ENCODE assay signal across 12 cellular contexts in the genomic region with DNA sequence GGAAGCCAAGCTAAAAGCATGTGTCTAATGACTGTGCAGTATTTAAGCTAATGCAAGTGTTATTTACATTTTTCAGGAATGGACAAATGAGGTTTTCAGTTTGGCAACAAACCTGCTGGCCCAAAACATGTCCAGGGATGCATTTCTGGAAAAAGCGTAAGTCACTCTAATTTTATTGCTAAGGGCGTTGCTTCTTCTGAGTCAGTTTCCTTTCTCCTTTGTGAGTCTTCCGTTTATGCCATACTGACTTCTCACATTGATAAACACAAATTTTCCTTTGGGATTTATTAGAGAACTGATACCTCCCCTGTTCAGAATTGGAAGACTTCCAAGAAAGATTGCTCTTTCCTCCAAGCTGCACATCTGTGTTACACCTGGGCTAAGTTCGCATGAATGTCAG.
DNase-seq lines count a peak whose midpoint lies in the region; ATAC-seq and TF ChIP-seq lines count a peak whose summit lies in the region.
"Had no signal": no experiment of that assay in that cellular context is flagged by ENCODE, and none has a peak within 500 bp of the region (broad histone marks: within the 10 kb centered on the region; RNA-seq: fewer than 3 reads in every experiment).

No MANE protein-coding gene starts in this region.

- no peak overlapping the region for H3K4me3 ChIP-seq in BLaER1 treated with 17β-estradiol and CSF1 and Interleukin-3, amounts not matched to agents 10 nM and 100 nM
- H3K4me3 ChIP-seq in endocrine pancreas (ENCODE audit: control insufficient read depth, insufficient read depth, low read length): peak overlapping the region; percentile 1

- no peak overlapping the region for H3K9ac ChIP-seq in BLaER1 treated with 17β-estradiol and CSF1 and Interleukin-3, amounts not matched to agents 10 nM and 100 nM
- no peak overlapping the region for H3K9ac ChIP-seq in endocrine pancreas (ENCODE audit: control insufficient read depth, insufficient read depth, low read length)

- no peaks in the 10 kb centered on the region for H4K20me1 ChIP-seq in BLaER1 treated with 17β-estradiol and CSF1 and Interleukin-3, amounts not matched to agents 10 nM and 100 nM

- no peak overlapping the region for H3K4me3 Mint-ChIP-seq in mesothelial cell of epicardium
- H3K4me3 Mint-ChIP-seq: CD4-positive, alpha-beta T cell had no signal

- H3K27ac Mint-ChIP-seq in mesothelial cell of epicardium: peak overlapping the region; percentile 33
- H3K27ac Mint-ChIP-seq: CD4-positive, alpha-beta T cell had no signal

- no peaks in the 10 kb centered on the region for H3K27me3 ChIP-seq in BLaER1 treated with 17β-estradiol and CSF1 and Interleukin-3, amounts not matched to agents 10 nM and 100 nM
- H3K27me3 ChIP-seq in endocrine pancreas (ENCODE audit: control insufficient read depth, insufficient read depth, low read length): no peaks in the 10 kb centered on the region

- H3K9me3 Mint-ChIP-seq in mesothelial cell of epicardium: peaks cover 5% of the 10 kb centered on the region
- H3K9me3 Mint-ChIP-seq: CD4-positive, alpha-beta T cell had no signal

- peaks cover 12 to 25% (median 19%) of the 10 kb centered on the region in 10 experiments for H3K4me1 ChIP-seq in BLaER1 treated with 17β-estradiol and CSF1 and Interleukin-3, amounts not matched to agents 10 nM and 100 nM
- H3K4me1 ChIP-seq in endocrine pancreas (ENCODE audit: control insufficient read depth, insufficient read depth, low read length): peaks cover 3% of the 10 kb centered on the region

- H3K27me3 Mint-ChIP-seq in mesothelial cell of epicardium (ENCODE audit: low read depth): no peaks in the 10 kb centered on the region
- H3K27me3 Mint-ChIP-seq: CD4-positive, alpha-beta T cell had no signal

- no peak for ATAC-seq in GM18519 (IDR thresholded peaks at IDR 0.05; ENCODE audit: low FRiP score, unreplicated experiment)
- ATAC-seq: stimulated activated naive CD8-positive, alpha-beta T cell treated with anti-CD3 and anti-CD28 coated beads, Interleukin-15, Interleukin-2, amounts not matched to agents 100 U/mL and 50 U/mL, for 24 hours had no signal

- peaks cover 26% of the 10 kb centered on the region for H3K36me3 Mint-ChIP-seq in mesothelial cell of epicardium

- H3K4me1 Mint-ChIP-seq in mesothelial cell of epicardium: peaks cover 28% of the 10 kb centered on the region

- H3K4me2 ChIP-seq in BLaER1 treated with 17β-estradiol and CSF1 and Interleukin-3, amounts not matched to agents 10 nM and 100 nM: peak overlapping the region in 6 of 11 experiments; percentile 1 to 34 (median 16); a peak in 6 of 22 replicates

- peaks cover 0 to 23% (median 7%) of the 10 kb centered on the region in 11 experiments; a peak in 9 of 22 replicates for H3K36me3 ChIP-seq in BLaER1 treated with 17β-estradiol and CSF1 and Interleukin-3, amounts not matched to agents 10 nM and 100 nM
- H3K36me3 ChIP-seq in endocrine pancreas (ENCODE audit: control insufficient read depth, insufficient read depth, low read length): no peaks in the 10 kb centered on the region

- TF ChIP-seq CTCF in mesothelial cell of epicardium (IDR thresholded peaks at IDR 0.05; ENCODE audit: unreplicated experiment): no peak

- DNase-seq in NCI-H1105 treated with DMSO at 0.1 percent for 48 hours (lab: John Stamatoyannopoulos, UW) (peak; percentile 67), mesothelial cell of epicardium (ENCODE audit: low spot score in 2 of 2, unreplicated experiment in 2 of 2) (no peak), SKM-1 treated with dmso at 0.1 percent for 144 hours (lab: John Stamatoyannopoulos, UW; ENCODE audit: unreplicated experiment) (no peak), DMS 273 treated with DMSO at 0.1 percent for 48 hours (lab: John Stamatoyannopoulos, UW) (no peak), NCI-H345 (lab: John Stamatoyannopoulos, UW) (no peak)
- DNase-seq: CD4-positive, alpha-beta T cell; midbrain; stimulated activated CD4-positive, alpha-beta T cell treated with anti-CD3 and anti-CD28 coated beads, Interleukin-4, amount 100 ng/mL, for 1 hour; stimulated activated naive CD8-positive, alpha-beta T cell treated with anti-CD3 and anti-CD28 coated beads, Interleukin-15, Interleukin-2, amounts not matched to agents 100 U/mL and 50 U/mL, for 24 hours had no signal

- no peak overlapping the region for H3K27ac ChIP-seq in BLaER1 treated with 17β-estradiol and CSF1 and Interleukin-3, amounts not matched to agents 10 nM and 100 nM

- H3K9me3 ChIP-seq in BLaER1 treated with 17β-estradiol and CSF1 and Interleukin-3, amounts not matched to agents 10 nM and 100 nM (replicated peaks in 1 of 11): peaks cover 0 to 12% (median 4%) of the 10 kb centered on the region in 11 experiments; a peak in 6 of 22 replicates
- H3K9me3 ChIP-seq in endocrine pancreas (ENCODE audit: control insufficient read depth, low read length): no peaks in the 10 kb centered on the region
